Comparison of ENCODE assay signal across 9 cellular contexts in genomic region chr3:98596902-98597500, GRCh38. TPM values are rescaled to one million over a fixed set of nuclear protein-coding genes. Genes with fewer than 3 reads are reported as not detected.
DNase-seq lines count a peak whose midpoint lies in the region; ATAC-seq and TF ChIP-seq lines count a peak whose summit lies in the region.
"Had no signal": no experiment of that assay in that cellular context is flagged by ENCODE, and none has a peak within 500 bp of the region (broad histone marks: within the 10 kb centered on the region; RNA-seq: fewer than 3 reads in every experiment).

No MANE protein-coding gene starts in this region.

- no peaks in the 10 kb centered on the region for H3K9me3 Mint-ChIP-seq in activated B cell treated with CpG ODN at 0.5 μM for 24 hours

- peaks cover 0 to 67% (median 17%) of the 10 kb centered on the region in 4 donors for H3K4me1 ChIP-seq in right lobe of liver

- H3K4me3 Mint-ChIP-seq in activated B cell treated with CpG ODN at 0.5 μM for 24 hours, result no peak overlapping the region

- no peak for TF ChIP-seq POLR2A in right lobe of liver (IDR thresholded peaks at IDR 0.05)

- WGBS in right lobe of liver (ENCODE audit: insufficient coverage, low coverage, low lambda C conversion rate, missing lambda C conversion rate), result 40% methylated on average over 1 of the region's 1 CpG

- no peaks in the 10 kb centered on the region for H3K9me3 ChIP-seq in right lobe of liver
- H3K9me3 ChIP-seq: SJSA1 had no signal

- peaks cover 23% of the 10 kb centered on the region for H3K4me1 Mint-ChIP-seq in activated B cell treated with CpG ODN at 0.5 μM for 24 hours

- ATAC-seq in activated B cell treated with CpG ODN at 0.5 μM for 24 hours (ENCODE audit: low read depth), result peak; percentile 29
- no peak for ATAC-seq in right lobe of liver
- no peak for ATAC-seq in HG02610 (IDR thresholded peaks at IDR 0.05; ENCODE audit: unreplicated experiment)
- ATAC-seq in GM19395 (IDR thresholded peaks at IDR 0.05; ENCODE audit: unreplicated experiment), result no peak

- H3K27me3 Mint-ChIP-seq in activated B cell treated with CpG ODN at 0.5 μM for 24 hours, result no peaks in the 10 kb centered on the region

- H3K27ac ChIP-seq in right lobe of liver, result peak overlapping the region in 1 of 3 donors; percentile 16
- H3K27ac ChIP-seq: SJSA1 had no signal

- DNase-seq in EH (ENCODE audit: low read depth) (peak; percentile 40), LNCaP clone FGC (ENCODE audit: low read depth) (no peak), activated B cell treated with CpG ODN at 0.5 μM for 24 hours (no peak), right lobe of liver (no peak), cerebellar nuclear complex (lab: John Stamatoyannopoulos, UW) (no peak), ureter (ENCODE audit: low spot score) (no peak)

- CTCF ChIA-PET in activated B cell treated with CpG ODN at 0.5 μM for 24 hours (lab: Charles Lee), result interaction anchor here (0.9 to 2.5 kb wide), 5 partner anchors 9 to 217 kb away, joined by 3 to 11 read pairs (median 5); partner anchors contain the start of gene CLDND1

- no peaks in the 10 kb centered on the region for H3K36me3 ChIP-seq in right lobe of liver
- H3K36me3 ChIP-seq: SJSA1 had no signal

- H3K4me3 ChIP-seq in LNCaP clone FGC (ENCODE audit: low read depth, low read length) (no peak overlapping the region), right lobe of liver (no peak overlapping the region)
- H3K4me3 ChIP-seq: SJSA1 had no signal

- intact Hi-C loops in activated B cell treated with CpG ODN at 0.5 μM for 24 hours (cut with micrococcal nuclease), result loop anchor here (1.0 to 10.0 kb wide), 4 partner anchors 215 to 1218 kb away; partner anchors contain the start of gene CMSS1
- intact Hi-C loops in right lobe of liver (cut with DNase I), result no loop called here

- POLR2A ChIA-PET in activated B cell treated with CpG ODN at 0.5 μM for 24 hours (lab: Charles Lee), result no interaction called here

- H3K27me3 ChIP-seq in right lobe of liver, result no peaks in the 10 kb centered on the region
- H3K27me3 ChIP-seq: SJSA1 had no signal

- no peak overlapping the region for H3K27ac Mint-ChIP-seq in activated B cell treated with CpG ODN at 0.5 μM for 24 hours

- H3K36me3 Mint-ChIP-seq in activated B cell treated with CpG ODN at 0.5 μM for 24 hours (ENCODE audit: low read depth), result peaks cover 3% of the 10 kb centered on the region

- TF ChIP-seq CTCF in LNCaP clone FGC (IDR thresholded peaks at IDR 0.05; ENCODE audit: control insufficient read depth, extremely low read depth, insufficient read depth), result peak; percentile 41
- TF ChIP-seq CTCF in activated B cell treated with CpG ODN at 0.5 μM for 24 hours (IDR thresholded peaks at IDR 0.05), result no peak
- TF ChIP-seq CTCF in right lobe of liver (IDR thresholded peaks at IDR 0.05), result peak; percentile 39 to 53 (median 46)

RNA-seq across cellular contexts. Expression of gene CPOX, which starts 3.6 kb away (rescaled TPM):
- total RNA-seq in activated B cell treated with CpG ODN at 0.5 μM for 24 hours (17.3 and 17.5 TPM in 2 replicates), right lobe of liver (10 to 100 TPM; 20.3 to 26.9 (median 22.6) TPM), ureter (17.5 TPM)
